Comparison of ENCODE assay signal across 8 cellular contexts in the genomic region with DNA sequence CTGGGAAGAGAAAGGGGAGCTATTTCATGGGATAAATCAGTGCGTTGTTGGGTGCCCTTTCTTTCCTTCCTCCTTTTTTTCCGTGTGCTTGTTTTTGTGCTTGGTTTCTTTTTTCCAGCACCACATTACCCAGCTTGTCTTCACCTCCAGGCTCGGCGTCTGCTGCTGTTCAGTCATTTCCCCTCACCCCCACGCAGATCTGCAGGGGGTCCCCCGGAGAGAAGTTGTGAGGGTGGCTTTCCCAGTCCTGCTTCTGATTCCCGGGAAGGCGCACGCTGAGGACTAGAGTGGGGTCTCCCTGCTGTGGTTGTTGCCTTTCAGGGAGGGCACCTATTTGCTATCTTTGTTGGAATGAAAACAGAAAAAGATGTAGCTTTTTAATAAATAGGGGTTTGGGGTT. TPM values are rescaled to one million over a fixed set of nuclear protein-coding genes. Genes with fewer than 3 reads are reported as not detected.
A peak's percentile ranks its signal among the peaks of the same experiment; 100 is the strongest.
DNase-seq lines count a peak whose midpoint lies in the region; ATAC-seq, FAIRE-seq and TF ChIP-seq lines count a peak whose summit lies in the region.

No MANE protein-coding gene starts in this region.

- CTCF ChIA-PET in MCF 10A (lab: Yijun Ruan, JAX): no interaction called here

- no peak overlapping the region for H3K27ac ChIP-seq in right cardiac atrium (ENCODE audit: low read length)

- POLR2A ChIA-PET in MCF 10A (lab: Yijun Ruan, JAX): interaction anchor here (0.7 to 0.8 kb wide), 2 partner anchors 9 to 485 kb away, joined by 3 to 4 read pairs; no protein-coding TSS in a partner anchor

- DNase-seq in right cardiac atrium (no peak), left ventricle myocardium superior (no peak), MCF 10A (ENCODE audit: unreplicated experiment) (no peak), HTR-8/SVneo (ENCODE audit: insufficient read length, low spot score) (no peak), H4 (ENCODE audit: low spot score) (no peak), SHP77 (lab: John Stamatoyannopoulos, UW) (no peak)

- peaks cover 15% of the 10 kb centered on the region for H3K27me3 Mint-ChIP-seq in MCF 10A (ENCODE audit: insufficient read depth, unreplicated experiment)

- H3K27me3 ChIP-seq in right cardiac atrium (ENCODE audit: control insufficient read depth, insufficient read depth) (no peaks in the 10 kb centered on the region), mucosa of stomach (ENCODE audit: control insufficient read depth, insufficient read depth, low read length) (peaks cover 33% of the 10 kb centered on the region)

- intact Hi-C loops in right cardiac atrium (cut with DNase I): no loop called here
- intact Hi-C loops in left ventricle myocardium superior (cut with micrococcal nuclease): no loop called here
- intact Hi-C loops in MCF 10A (cut with micrococcal nuclease): no loop called here

- H3K4me1 Mint-ChIP-seq in MCF 10A (ENCODE audit: insufficient read depth, unreplicated experiment): peaks cover 10% of the 10 kb centered on the region

- H3K4me3 ChIP-seq in right cardiac atrium (ENCODE audit: low read length) (peak overlapping the region; percentile 97), mucosa of stomach (ENCODE audit: low read length) (peak overlapping the region; percentile 7)

- no peaks in the 10 kb centered on the region for H3K9me3 Mint-ChIP-seq in MCF 10A (ENCODE audit: unreplicated experiment)

- 23% methylated on average over 9 of the region's 9 CpGs for WGBS in right cardiac atrium

- H3K27ac Mint-ChIP-seq in MCF 10A (ENCODE audit: low read depth, unreplicated experiment): no peak overlapping the region

- no peak for TF ChIP-seq CTCF in MCF 10A (IDR thresholded peaks at IDR 0.05; ENCODE audit: unreplicated experiment)

- ATAC-seq in right cardiac atrium (no peak), left ventricle myocardium superior (no peak), HG03439 (IDR thresholded peaks at IDR 0.05; ENCODE audit: unreplicated experiment) (no peak)

- H3K4me1 ChIP-seq in right cardiac atrium (ENCODE audit: control insufficient read depth, insufficient read depth, low read length): no peaks in the 10 kb centered on the region
- H3K4me1 ChIP-seq in mucosa of stomach (ENCODE audit: control insufficient read depth, insufficient read depth, low read length): peaks cover 10% of the 10 kb centered on the region

- no peak for FAIRE-seq in HTR-8/SVneo (lab: Jason Lieb, UNC)

- H3K36me3 Mint-ChIP-seq in MCF 10A (ENCODE audit: insufficient read depth, unreplicated experiment): no peaks in the 10 kb centered on the region

- H3K9me3 ChIP-seq in right cardiac atrium (ENCODE audit: control insufficient read depth, low read length) (no peaks in the 10 kb centered on the region), mucosa of stomach (ENCODE audit: control insufficient read depth, low read length) (no peaks in the 10 kb centered on the region)

- BruUV-seq in MCF 10A (replicated peaks; lab: Mats Ljungman, UMichigan): no TSS peak

- H3K9ac ChIP-seq in mucosa of stomach (ENCODE audit: low read length): peak overlapping the region; percentile 50

- peak overlapping the region; percentile 88 for H3K4me3 Mint-ChIP-seq in MCF 10A (ENCODE audit: unreplicated experiment)

- no peaks in the 10 kb centered on the region for H3K36me3 ChIP-seq in mucosa of stomach (ENCODE audit: control insufficient read depth, insufficient read depth, low read length)

RNA-seq across cellular contexts. Expression of a gene that starts 1.6 kb away (rescaled TPM):
- total RNA-seq in right cardiac atrium: 10 to 100 TPM; 26.4 to 44.1 (median 27.6) TPM
- 15.2 TPM for polyA plus RNA-seq in right cardiac atrium
- 8.9 TPM for total RNA-seq in left ventricle myocardium superior
- 1.7 and 3.3 TPM in 2 replicates for total RNA-seq in MCF 10A (2022)
- total RNA-seq in H4 (2014; rRNA removed; shearing (Covaris generic)): 1.0 and 2.3 TPM in 2 replicates
